ENCODE assay signal across 22 cellular contexts in genomic region chr13:84590663-84591062, GRCh38.
"Had no signal": no experiment of that assay in that cellular context is flagged by ENCODE, and none has a peak within 500 bp of the region (broad histone marks: within the 10 kb centered on the region; RNA-seq: fewer than 3 reads in every experiment).

No MANE protein-coding gene starts in this region.

- ATAC-seq: HepG2 had no signal

- H3K4me3 ChIP-seq: MG63, SJSA1, SK-N-MC had no signal

- H3K9me3 ChIP-seq: MG63 had no signal

- H3K27me3 ChIP-seq: MG63, SJSA1 had no signal

- H3K27ac ChIP-seq: SJSA1, SK-N-MC had no signal

- H3K4me1 ChIP-seq: SJSA1 had no signal

- H3K36me3 ChIP-seq: MG63, SJSA1 had no signal

- DNase-seq: IMR-90, Karpas-422, KG1, MG63, NCI-H1092, NCI-H1105 treated with DMSO at 0.1 percent for 48 hours, NCI-H1417 treated with DMSO at 0.1 percent for 48 hours, NCI-H146, NCI-H1694 treated with DMSO at 0.1 percent for 48 hours, NCI-H1930, NCI-H2081, NCI-H2107, NCI-H2227 treated with DMSO at 0.1 percent for 48 hours, NCI-H524, NCI-H526 treated with DMSO at 0.1 percent for 48 hours, NCI-H774, Right ventricle myocardium superior, RPMI8226, SIG-M5 had no signal
